Comparison of ENCODE assay signal across 28 cellular contexts in the genomic region with DNA sequence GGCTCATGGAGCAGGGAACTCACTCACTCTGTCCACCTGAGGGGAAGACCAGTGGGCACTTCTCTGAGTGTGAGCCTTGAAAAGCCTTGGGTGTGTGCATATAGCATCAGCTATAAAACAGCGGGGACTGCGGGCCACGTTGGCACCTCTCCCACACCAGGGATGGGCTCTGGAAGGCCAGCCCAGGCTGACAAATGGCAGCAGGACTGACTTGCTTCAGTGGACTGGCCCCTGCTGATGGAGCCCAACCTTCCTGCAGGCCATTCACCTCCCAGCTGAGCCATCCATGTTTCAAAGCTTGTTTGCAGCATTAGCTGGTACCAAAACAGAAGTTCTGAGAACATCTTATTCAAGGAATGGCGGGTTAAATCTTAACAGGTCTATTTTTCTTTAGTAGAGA.
"Had no signal": no experiment of that assay in that cellular context is flagged by ENCODE, and none has a peak within 500 bp of the region (broad histone marks: within the 10 kb centered on the region; RNA-seq: fewer than 3 reads in every experiment).

No MANE protein-coding gene starts in this region.

- H3K27me3 ChIP-seq: adrenal gland, body of pancreas, esophagus squamous epithelium, gastroesophageal sphincter had no signal

- H3K27ac ChIP-seq: body of pancreas, epithelial cell of prostate, esophagus squamous epithelium, gastroesophageal sphincter had no signal

- H3K9me3 Mint-ChIP-seq: activated CD4-positive, alpha-beta memory T cell treated with anti-CD3 and anti-CD28 coated beads for 36 hours; activated CD4-positive, alpha-beta T cell treated with anti-CD3 and anti-CD28 coated beads, Interleukin-2, amount 10 ng/mL, durations not matched to agents 24 days and 14 days; activated naive CD4-positive, alpha-beta T cell treated with anti-CD3 and anti-CD28 coated beads for 36 hours; activated naive CD4-positive, alpha-beta T cell treated with anti-CD3 and anti-CD28 coated beads, Interleukin-2, amount 50 U/mL, for 24 hours; activated naive CD8-positive, alpha-beta T cell treated with anti-CD3 and anti-CD28 coated beads for 36 hours; activated naive CD8-positive, alpha-beta T cell treated with anti-CD3 and anti-CD28 coated beads, Interleukin-2, amount 50 U/mL, for 24 hours; activated T-helper 1 cell treated with anti-CD3 and anti-CD28 coated beads, Interleukin-12 subunit alpha, Interleukin-12 subunit beta, Interleukin-2, Interleukin-4 antibody, amounts not matched to agents 30 ng/mL and 10 ng/mL and 1 ng/mL, durations not matched to agents 14 hours and 24 hours and 36 hours; activated T-helper 2 cell treated with anti-CD3 and anti-CD28 coated beads, Interferon-gamma antibody, Interleukin-2, Interleukin-4, amounts not matched to agents 10 μg/mL and 5 μg/mL and 100 μg/mL, durations not matched to agents 14 hours and 24 hours and 36 hours had no signal

- H3K36me3 ChIP-seq: esophagus squamous epithelium, gastroesophageal sphincter had no signal

- H3K4me1 ChIP-seq: body of pancreas had no signal

- H3K4me3 Mint-ChIP-seq: activated CD4-positive, alpha-beta memory T cell treated with anti-CD3 and anti-CD28 coated beads for 36 hours; activated CD4-positive, alpha-beta T cell treated with anti-CD3 and anti-CD28 coated beads for 36 hours; activated CD4-positive, alpha-beta T cell treated with anti-CD3 and anti-CD28 coated beads, Interleukin-2, amount 10 ng/mL, durations not matched to agents 24 days and 14 days; activated CD8-positive, alpha-beta memory T cell treated with anti-CD3 and anti-CD28 coated beads, Interleukin-2, amount 10 ng/mL, durations not matched to agents 7 days and 5 days; activated CD8-positive, alpha-beta T cell treated with anti-CD3 and anti-CD28 coated beads, Interleukin-2, amount 10 ng/mL, durations not matched to agents 7 days and 5 days; activated naive CD4-positive, alpha-beta T cell treated with anti-CD3 and anti-CD28 coated beads for 36 hours; activated naive CD4-positive, alpha-beta T cell treated with anti-CD3 and anti-CD28 coated beads, Interleukin-2, amount 50 U/mL, for 24 hours; activated naive CD8-positive, alpha-beta T cell treated with anti-CD3 and anti-CD28 coated beads for 36 hours; activated naive CD8-positive, alpha-beta T cell treated with anti-CD3 and anti-CD28 coated beads, Interleukin-2, amount 50 U/mL, for 24 hours; activated T-helper 1 cell treated with anti-CD3 and anti-CD28 coated beads, Interleukin-12 subunit alpha, Interleukin-12 subunit beta, Interleukin-2, Interleukin-4 antibody, amounts not matched to agents 30 ng/mL and 10 ng/mL and 1 ng/mL, durations not matched to agents 14 hours and 24 hours and 36 hours had no signal

- H3K27ac Mint-ChIP-seq: activated CD4-positive, alpha-beta memory T cell treated with anti-CD3 and anti-CD28 coated beads for 36 hours; activated CD4-positive, alpha-beta T cell treated with anti-CD3 and anti-CD28 coated beads for 36 hours; activated CD4-positive, alpha-beta T cell treated with anti-CD3 and anti-CD28 coated beads, Interleukin-2, amount 10 ng/mL, durations not matched to agents 24 days and 14 days; activated CD8-positive, alpha-beta memory T cell treated with anti-CD3 and anti-CD28 coated beads, Interleukin-2, amount 10 ng/mL, durations not matched to agents 7 days and 5 days; activated CD8-positive, alpha-beta T cell treated with anti-CD3 and anti-CD28 coated beads, Interleukin-2, amount 10 ng/mL, durations not matched to agents 7 days and 5 days; activated naive CD4-positive, alpha-beta T cell treated with anti-CD3 and anti-CD28 coated beads for 36 hours; activated naive CD4-positive, alpha-beta T cell treated with anti-CD3 and anti-CD28 coated beads, Interleukin-2, amount 50 U/mL, for 24 hours; activated naive CD8-positive, alpha-beta T cell treated with anti-CD3 and anti-CD28 coated beads for 36 hours; activated naive CD8-positive, alpha-beta T cell treated with anti-CD3 and anti-CD28 coated beads, Interleukin-2, amount 50 U/mL, for 24 hours; activated T-helper 1 cell treated with anti-CD3 and anti-CD28 coated beads, Interleukin-12 subunit alpha, Interleukin-12 subunit beta, Interleukin-2, Interleukin-4 antibody, amounts not matched to agents 30 ng/mL and 10 ng/mL and 1 ng/mL, durations not matched to agents 14 hours and 24 hours and 36 hours; activated T-helper 2 cell treated with anti-CD3 and anti-CD28 coated beads, Interferon-gamma antibody, Interleukin-2, Interleukin-4, amounts not matched to agents 10 μg/mL and 5 μg/mL and 100 μg/mL, durations not matched to agents 14 hours and 24 hours and 36 hours had no signal

- H3K4me3 ChIP-seq: adrenal gland, body of pancreas, esophagus squamous epithelium, gastroesophageal sphincter had no signal

- H3K27me3 Mint-ChIP-seq: activated CD4-positive, alpha-beta memory T cell treated with anti-CD3 and anti-CD28 coated beads for 36 hours; activated CD8-positive, alpha-beta memory T cell treated with anti-CD3 and anti-CD28 coated beads, Interleukin-2, amount 10 ng/mL, durations not matched to agents 7 days and 5 days; activated naive CD4-positive, alpha-beta T cell treated with anti-CD3 and anti-CD28 coated beads, Interleukin-2, amount 50 U/mL, for 24 hours; activated naive CD8-positive, alpha-beta T cell treated with anti-CD3 and anti-CD28 coated beads for 36 hours; activated naive CD8-positive, alpha-beta T cell treated with anti-CD3 and anti-CD28 coated beads, Interleukin-2, amount 50 U/mL, for 24 hours had no signal

- H3K36me3 Mint-ChIP-seq: activated CD4-positive, alpha-beta memory T cell treated with anti-CD3 and anti-CD28 coated beads for 36 hours; activated CD8-positive, alpha-beta memory T cell treated with anti-CD3 and anti-CD28 coated beads, Interleukin-2, amount 10 ng/mL, durations not matched to agents 7 days and 5 days; activated naive CD4-positive, alpha-beta T cell treated with anti-CD3 and anti-CD28 coated beads, Interleukin-2, amount 50 U/mL, for 24 hours; activated naive CD8-positive, alpha-beta T cell treated with anti-CD3 and anti-CD28 coated beads for 36 hours had no signal

- ATAC-seq: activated CD4-positive, alpha-beta T cell treated with anti-CD3 and anti-CD28 coated beads for 36 hours; activated CD8-positive, alpha-beta memory T cell treated with anti-CD3 and anti-CD28 coated beads, Interleukin-2, amount 10 ng/mL, durations not matched to agents 7 days and 5 days; activated CD8-positive, alpha-beta T cell treated with anti-CD3 and anti-CD28 coated beads, Interleukin-2, amount 10 ng/mL, durations not matched to agents 7 days and 5 days; activated naive CD8-positive, alpha-beta T cell treated with anti-CD3 and anti-CD28 coated beads, Interleukin-2, amount 50 U/mL, for 24 hours; body of pancreas; gastroesophageal sphincter had no signal

- H3K9me3 ChIP-seq: adrenal gland, body of pancreas, esophagus squamous epithelium, gastroesophageal sphincter had no signal

- H3K4me1 Mint-ChIP-seq: activated CD4-positive, alpha-beta T cell treated with anti-CD3 and anti-CD28 coated beads, Interleukin-2, amount 10 ng/mL, durations not matched to agents 24 days and 14 days; activated CD8-positive, alpha-beta memory T cell treated with anti-CD3 and anti-CD28 coated beads, Interleukin-2, amount 10 ng/mL, durations not matched to agents 7 days and 5 days; activated naive CD8-positive, alpha-beta T cell treated with anti-CD3 and anti-CD28 coated beads for 36 hours; activated naive CD8-positive, alpha-beta T cell treated with anti-CD3 and anti-CD28 coated beads, Interleukin-2, amount 50 U/mL, for 24 hours had no signal

- DNase-seq: activated CD4-positive, alpha-beta memory T cell treated with anti-CD3 and anti-CD28 coated beads for 36 hours; activated CD4-positive, alpha-beta T cell treated with anti-CD3 and anti-CD28 coated beads for 36 hours; activated CD4-positive, alpha-beta T cell treated with anti-CD3 and anti-CD28 coated beads, Interleukin-2, amount 10 ng/mL, durations not matched to agents 24 days and 14 days; activated CD4-positive, CD25-positive, alpha-beta regulatory T cell; activated CD4-positive, CD25-positive, alpha-beta regulatory T cell treated with anti-CD3 and anti-CD28 coated beads, Interleukin-2, amount 50 U/mL, for 72 hours; activated CD8-positive, alpha-beta memory T cell treated with anti-CD3 and anti-CD28 coated beads, Interleukin-2, amount 10 ng/mL, durations not matched to agents 7 days and 5 days; activated CD8-positive, alpha-beta memory T cell treated with anti-CD3 and anti-CD28 coated beads, Interleukin-2, amount 50 U/mL, for 4 hours; activated CD8-positive, alpha-beta T cell treated with anti-CD3 and anti-CD28 coated beads, Interleukin-2, amount 10 ng/mL, durations not matched to agents 7 days and 5 days; activated effector memory CD4-positive, alpha-beta T cell treated with anti-CD3 and anti-CD28 coated beads, Interleukin-2, amount 50 U/mL, for 16 hours; activated naive CD4-positive, alpha-beta T cell treated with anti-CD3 and anti-CD28 coated beads for 36 hours; activated naive CD8-positive, alpha-beta T cell treated with anti-CD3 and anti-CD28 coated beads for 36 hours; activated naive CD8-positive, alpha-beta T cell treated with anti-CD3 and anti-CD28 coated beads, Interleukin-2, amount 50 U/mL, for 24 hours; activated T-cell treated with anti-CD3 and anti-CD28 coated beads, Interleukin-2, amount 50 U/mL, for 1 hour; activated T-cell treated with anti-CD3 and anti-CD28 coated beads, Interleukin-2, amount 50 U/mL, for 48 hours; amygdala; aorta; body of pancreas; caudate nucleus; effector CD8-positive, alpha-beta T cell; esophagus squamous epithelium; foreskin melanocyte; T-helper 2 cell had no signal
